20 cellular contexts compared by ENCODE assay signal in genomic region chr14:36773558-36773957, GRCh38.
A peak's percentile ranks its signal among the peaks of the same experiment; 100 is the strongest.
DNase-seq lines count a peak whose midpoint lies in the region; ATAC-seq and TF ChIP-seq lines count a peak whose summit lies in the region.
"Had no signal": no experiment of that assay in that cellular context is flagged by ENCODE, and none has a peak within 500 bp of the region (broad histone marks: within the 10 kb centered on the region; RNA-seq: fewer than 3 reads in every experiment).

No MANE protein-coding gene starts in this region.

- H3K4me3 ChIP-seq in mammary epithelial cell (replicated peaks in 1 of 3; ENCODE audit: insufficient read depth in 1 of 3, low read depth in 2 of 3, low read length in 3 of 3) (no peak overlapping the region), lower lobe of right lung (no peak overlapping the region)
- H3K4me3 ChIP-seq: cardiac muscle cell, transverse colon had no signal

- H3K36me3 ChIP-seq in mammary epithelial cell (ENCODE audit: insufficient read depth, low read length), result no peaks in the 10 kb centered on the region
- no peaks in the 10 kb centered on the region for H3K36me3 ChIP-seq in lower lobe of right lung
- H3K36me3 ChIP-seq: cardiac muscle cell, transverse colon had no signal

- DNase-seq in EH (ENCODE audit: low read depth), result peak; percentile 27
- peak; percentile 70 for DNase-seq in NCI-H226
- peak; percentile 26 for DNase-seq in mammary epithelial cell
- DNase-seq in myocyte (ENCODE audit: low read depth), result peak; percentile 5
- DNase-seq in GM13976 (ENCODE audit: low spot score), result no peak
- no peak for DNase-seq in lower lobe of right lung
- DNase-seq in GM13977 (ENCODE audit: low spot score), result no peak
- DNase-seq in epidermal melanocyte (ENCODE audit: insufficient read length, low spot score), result no peak
- DNase-seq: activated CD8-positive, alpha-beta memory T cell treated with anti-CD3 and anti-CD28 coated beads, Interleukin-2, amount 50 U/mL, for 4 hours; activated naive CD4-positive, alpha-beta T cell treated with anti-CD3 and anti-CD28 coated beads, Interleukin-2, amount 10 ng/mL, durations not matched to agents 7 days and 5 days; C1 segment of cervical spinal cord; DMS79; effector CD4-positive, alpha-beta T cell; foreskin melanocyte; naive thymus-derived CD4-positive, alpha-beta T cell; NCI-H1417 treated with DMSO at 0.1 percent for 48 hours; T1000; transverse colon had no signal

- no peaks in the 10 kb centered on the region for H4K20me1 ChIP-seq in mammary epithelial cell (ENCODE audit: insufficient read depth, low read length)

- H3K79me2 ChIP-seq in mammary epithelial cell (ENCODE audit: insufficient read depth, low read length), result no peaks in the 10 kb centered on the region
- H3K79me2 ChIP-seq: parathyroid adenoma had no signal

- TF ChIP-seq CTCF in mammary epithelial cell (conservative IDR thresholded peaks at IDR 0.05 in 1 of 2, IDR thresholded peaks at IDR 0.05 in 1 of 2; ENCODE audit: extremely low read depth in 1 of 2, insufficient read depth in 1 of 2, low read depth in 1 of 2, low read length in 2 of 2) (no peak), GM13976 (IDR thresholded peaks at IDR 0.05; ENCODE audit: borderline replicate concordance, control extremely low read depth, extremely low read depth, insufficient read depth, missing control alignments) (no peak), lower lobe of right lung (IDR thresholded peaks at IDR 0.05) (no peak), GM13977 (IDR thresholded peaks at IDR 0.05; ENCODE audit: extremely low read depth, insufficient read depth, missing control alignments) (no peak)

- H2AFZ ChIP-seq in mammary epithelial cell (ENCODE audit: low read depth, low read length), result no peak overlapping the region
- H2AFZ ChIP-seq: parathyroid adenoma had no signal

- 56% methylated on average over 3 of the region's 3 CpGs for WGBS in mammary epithelial cell (ENCODE audit: low coverage, missing lambda C conversion rate)

- in situ Hi-C loops in mammary epithelial cell (cut with MboI; ENCODE audit: low sequenced_read_pairs in 2 of 2), result no loop called here
- in situ Hi-C loops in GM13976 (cut with MboI; ENCODE audit: low sequenced_read_pairs, unreplicated experiment), result no loop called here
- in situ Hi-C loops in GM13977 (cut with MboI; ENCODE audit: low pct_unique_long_range_greater_than_20kb, low sequenced_read_pairs, unreplicated experiment), result no loop called here

- no peaks in the 10 kb centered on the region for H3K9me3 ChIP-seq in mammary epithelial cell (replicated peaks; ENCODE audit: insufficient read depth, low read length)
- H3K9me3 ChIP-seq in lower lobe of right lung, result no peaks in the 10 kb centered on the region
- H3K9me3 ChIP-seq: transverse colon had no signal

- no peaks in the 10 kb centered on the region for H3K4me1 ChIP-seq in mammary epithelial cell (ENCODE audit: insufficient read depth, low read length)
- H3K4me1 ChIP-seq in lower lobe of right lung, result no peaks in the 10 kb centered on the region
- H3K4me1 ChIP-seq: parathyroid adenoma, transverse colon had no signal

- H3K27me3 ChIP-seq in mammary epithelial cell (ENCODE audit: insufficient read depth, low read length) (no peaks in the 10 kb centered on the region), lower lobe of right lung (ENCODE audit: low read depth) (no peaks in the 10 kb centered on the region)
- H3K27me3 ChIP-seq: cardiac muscle cell, transverse colon had no signal

- BruUV-seq in mammary epithelial cell (replicated peaks; lab: Mats Ljungman, UMichigan), result no TSS peak

- intact Hi-C loops in mammary epithelial cell (cut with micrococcal nuclease), result loop anchor here (1.0 kb wide), 2 partner anchors 169 to 344 kb away; no protein-coding TSS in a partner anchor
- intact Hi-C loops in lower lobe of right lung (cut with DNase I), result no loop called here

- ATAC-seq in lower lobe of right lung, result no peak
- ATAC-seq: naive thymus-derived CD4-positive, alpha-beta T cell had no signal

- H3K4me2 ChIP-seq in mammary epithelial cell (ENCODE audit: insufficient read depth, low read depth, low read length), result no peak overlapping the region

- no peak overlapping the region for H3K9ac ChIP-seq in mammary epithelial cell (ENCODE audit: insufficient read depth, low read length)
- H3K9ac ChIP-seq: parathyroid adenoma had no signal

- CTCF ChIA-PET in mammary epithelial cell (lab: Charles Lee; ENCODE audit: low non-redundant PET), result interaction anchor here (0.5 to 0.7 kb wide), 4 partner anchors 14 to 376 kb away, joined by 4 to 10 read pairs (median 6); no protein-coding TSS in a partner anchor

- dilution Hi-C loops in mammary epithelial cell (cut with HindIII; ENCODE audit: low sequenced_read_pairs), result no loop called here

- H3K27ac ChIP-seq in mammary epithelial cell (ENCODE audit: insufficient read depth, low read depth, low read length), result no peak overlapping the region
- H3K27ac ChIP-seq in lower lobe of right lung, result no peak overlapping the region
- H3K27ac ChIP-seq: cardiac muscle cell, parathyroid adenoma, transverse colon had no signal

Comparison
In these comparisons a context has a peak if more than half of its experiments do, and no peak if none do; other contexts are left out.
1. DNase-seq: peak in EH (single experiment), NCI-H226 (single experiment), mammary epithelial cell (single experiment) and myocyte (single experiment); none in GM13976 (single experiment), lower lobe of right lung (single experiment), GM13977 (single experiment) and epidermal melanocyte (single experiment).